Comparison of ENCODE assay signal across 8 cellular contexts in the genomic region with DNA sequence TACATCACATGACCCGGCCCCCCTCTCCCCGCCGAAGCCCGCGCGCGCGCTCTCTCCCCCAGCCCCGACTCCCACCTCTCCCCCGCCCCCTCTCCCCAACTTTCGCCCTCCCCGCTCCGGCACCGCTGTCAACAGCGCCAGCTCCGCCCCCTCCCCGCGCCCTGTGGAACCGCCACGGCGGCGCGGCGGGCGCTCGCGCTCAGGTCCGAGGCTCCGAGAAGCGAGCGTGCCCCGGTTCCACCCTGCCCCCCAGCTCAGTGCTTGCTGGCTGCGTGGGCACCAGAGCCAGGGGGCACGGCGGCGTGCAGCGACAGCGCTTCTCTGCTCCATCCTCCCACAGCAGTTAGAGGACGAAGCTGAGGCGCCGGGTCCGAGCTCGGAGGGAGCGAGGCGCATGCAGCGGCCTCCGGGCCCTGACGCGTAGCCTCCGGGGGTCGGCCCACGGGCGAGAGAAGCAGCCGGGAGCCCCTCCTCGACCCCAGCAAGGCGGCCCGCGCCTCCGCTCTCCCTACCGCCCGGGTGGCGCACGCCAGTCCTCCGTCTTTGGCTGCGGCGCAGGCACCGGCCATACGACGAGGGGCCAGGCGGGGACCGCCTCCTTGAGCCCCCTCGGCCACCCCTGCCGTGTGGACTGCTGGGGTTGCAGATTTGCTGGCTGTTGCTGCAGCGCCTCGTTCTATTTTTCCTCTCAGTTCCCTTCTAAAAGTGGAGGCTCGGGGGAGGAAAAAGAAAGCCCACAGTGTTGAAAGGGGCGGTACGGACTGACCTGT.
DNase-seq lines count a peak whose midpoint lies in the region; ATAC-seq and TF ChIP-seq lines count a peak whose summit lies in the region.

No MANE protein-coding gene starts in this region.

- H3K4me3 ChIP-seq in AG09309 (ENCODE audit: control insufficient read depth, low read depth, low read length) (peak overlapping the region; percentile 62), cardiac muscle cell (peak overlapping the region; percentile 68), vagina (peak overlapping the region; percentile 93 to 95)

- peaks cover 61% of the 10 kb centered on the region for H3K4me1 Mint-ChIP-seq in activated naive CD4-positive, alpha-beta T cell treated with anti-CD3 and anti-CD28 coated beads, Interleukin-2, amount 50 U/mL, for 24 hours

- H3K27ac ChIP-seq in cardiac muscle cell (peak overlapping the region; percentile 74), vagina (peak overlapping the region; percentile 98)

- no peak for TF ChIP-seq CTCF in AG09309 (IDR thresholded peaks at IDR 0.05; ENCODE audit: control insufficient read depth, insufficient read depth, low read depth, low read length, missing control alignments)
- no peak for TF ChIP-seq CTCF in cardiac muscle cell (IDR thresholded peaks at IDR 0.05; ENCODE audit: low read depth, low read length)
- TF ChIP-seq CTCF in vagina (IDR thresholded peaks at IDR 0.05), result no peak

- H3K4me1 ChIP-seq in cardiac muscle cell (ENCODE audit: low read depth) (peaks cover 10% of the 10 kb centered on the region), vagina (peaks cover 39% of the 10 kb centered on the region)

- no peaks in the 10 kb centered on the region for H3K9me3 Mint-ChIP-seq in activated naive CD4-positive, alpha-beta T cell treated with anti-CD3 and anti-CD28 coated beads, Interleukin-2, amount 50 U/mL, for 24 hours

- intact Hi-C loops in vagina (cut with DNase I), result loop anchor here (2.0 kb wide), 2 partner anchors 44 to 128 kb away; a partner anchor contains a TSS

- DNase-seq in AG09309 (ENCODE audit: low read depth) (no peak), cardiac muscle cell (ENCODE audit: low read depth in 1 of 2, low spot score in 1 of 2) (peak; percentile 80 to 98), putamen (ENCODE audit: low spot score) (peak; percentile 96), vagina (ENCODE audit: extremely low spot score in 2 of 2) (no peak)

- TF ChIP-seq POLR2A in Raji (IDR thresholded peaks at IDR 0.05; ENCODE audit: insufficient read depth, low read depth, low read length) (peak; percentile 52; the same call in 1 of the 2 replicates), vagina (IDR thresholded peaks at IDR 0.05) (peak in 1 of 2 donors; percentile 29)

- peaks cover 9% of the 10 kb centered on the region for H3K27me3 Mint-ChIP-seq in activated naive CD4-positive, alpha-beta T cell treated with anti-CD3 and anti-CD28 coated beads, Interleukin-2, amount 50 U/mL, for 24 hours

- H3K9me3 ChIP-seq in cardiac muscle cell (ENCODE audit: low read depth) (no peaks in the 10 kb centered on the region), vagina (no peaks in the 10 kb centered on the region)

- H3K36me3 Mint-ChIP-seq in activated naive CD4-positive, alpha-beta T cell treated with anti-CD3 and anti-CD28 coated beads, Interleukin-2, amount 50 U/mL, for 24 hours, result no peaks in the 10 kb centered on the region

- H3K27ac Mint-ChIP-seq in activated naive CD4-positive, alpha-beta T cell treated with anti-CD3 and anti-CD28 coated beads, Interleukin-2, amount 50 U/mL, for 24 hours, result peak overlapping the region; percentile 86

- peak; percentile 3 for ATAC-seq in GM18909 (IDR thresholded peaks at IDR 0.05; ENCODE audit: poor library complexity, unreplicated experiment)
- ATAC-seq in HG03354 (IDR thresholded peaks at IDR 0.05; ENCODE audit: poor library complexity, severe bottlenecking, unreplicated experiment), result peak; percentile 23

- H3K27me3 ChIP-seq in cardiac muscle cell (peaks cover 71% of the 10 kb centered on the region), vagina (no peaks in the 10 kb centered on the region)

- H3K4me3 Mint-ChIP-seq in activated naive CD4-positive, alpha-beta T cell treated with anti-CD3 and anti-CD28 coated beads, Interleukin-2, amount 50 U/mL, for 24 hours, result peak overlapping the region; percentile 89

- H3K36me3 ChIP-seq in cardiac muscle cell (no peaks in the 10 kb centered on the region), vagina (no peaks in the 10 kb centered on the region)

Comparison
In these comparisons a context has a peak if more than half of its experiments do, and no peak if none do; other contexts are left out.
1. DNase-seq: peak in cardiac muscle cell (2 of 2) and putamen (single experiment); none in AG09309 (single experiment) and vagina (0 of 2).
2. Peak in every context shown above with its lines, with median percentiles within 50 percentile points of each other: H3K4me3 ChIP-seq.